8 cellular contexts compared by ENCODE assay signal in the genomic region with DNA sequence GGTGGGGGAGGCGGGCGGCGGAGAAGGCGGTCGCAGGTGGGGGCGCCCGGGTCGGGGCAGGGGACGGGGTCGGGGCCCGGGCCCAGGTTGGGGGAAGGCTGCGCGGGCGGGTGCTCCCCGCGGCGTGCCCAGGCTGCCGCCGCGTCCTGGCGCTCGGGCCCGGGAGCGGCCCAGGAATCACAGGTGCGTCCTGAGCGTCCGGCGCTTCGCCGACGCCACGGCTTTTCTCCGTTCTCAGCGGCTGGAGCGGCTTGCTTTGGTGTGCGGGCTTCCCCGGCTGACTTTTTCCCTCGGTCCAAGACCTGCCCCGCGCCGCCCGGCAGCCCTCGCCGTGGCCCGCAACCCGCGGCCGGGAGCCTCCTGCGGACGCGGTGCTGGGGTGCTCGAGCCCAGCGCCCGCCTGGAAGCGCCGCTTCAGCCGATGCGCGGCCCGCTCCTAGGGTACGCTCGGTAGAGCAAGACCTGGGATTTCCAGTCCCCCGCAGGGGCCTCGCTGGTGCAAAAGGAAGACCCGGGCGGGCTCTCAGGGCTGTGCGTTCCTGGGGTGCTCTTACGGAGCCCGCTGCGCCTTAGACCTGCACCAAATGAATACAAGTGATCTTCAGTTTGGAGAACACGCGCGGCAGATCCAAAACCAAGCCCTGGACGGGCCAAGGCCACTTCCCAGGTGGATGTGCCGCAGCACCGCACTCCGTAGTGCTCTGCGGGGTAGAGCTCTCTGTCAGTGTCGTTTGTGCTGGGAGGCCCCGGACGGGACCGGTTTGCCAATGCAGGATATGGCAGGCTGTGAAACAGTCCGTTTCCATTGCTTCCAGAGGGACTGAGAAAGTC. TPM values are rescaled to one million over a fixed set of nuclear protein-coding genes. Genes with fewer than 3 reads are reported as not detected.
A peak's percentile ranks its signal among the peaks of the same experiment; 100 is the strongest.
DNase-seq lines count a peak whose midpoint lies in the region; ATAC-seq, FAIRE-seq and TF ChIP-seq lines count a peak whose summit lies in the region.

No MANE protein-coding gene starts in this region.

- CTCF ChIA-PET in IMR-90 (lab: Yijun Ruan, JAX), result no interaction called here

- no peak overlapping the region for H3K14ac ChIP-seq in IMR-90 (replicated peaks; ENCODE audit: low read depth, low read length)

- 0 out of 2 replicates have a peak, but pooled peaks cover 3% of the 10 kb centered on the region for H3K36me3 ChIP-seq in IMR-90 (ENCODE audit: control insufficient read depth, insufficient read depth, low read length)

- no peaks in the 10 kb centered on the region; the same call in 1 of the 2 replicates for H3K9me1 ChIP-seq in IMR-90 (ENCODE audit: insufficient read depth, low read length)

- no peak for TF ChIP-seq POLR2A in IMR-90 (IDR thresholded peaks at IDR 0.05; ENCODE audit: low read depth, low read length)

- no peak overlapping the region for H2BK5ac ChIP-seq in IMR-90 (ENCODE audit: low read depth, low read length, poor library complexity, severe bottlenecking)

- H3K18ac ChIP-seq in IMR-90 (ENCODE audit: low read depth, low read length), result no peak overlapping the region

- H3K4ac ChIP-seq in IMR-90 (ENCODE audit: low read depth, low read length), result no peak overlapping the region

- peak overlapping the region; percentile 69; the same call in 1 of the 2 replicates for H3K9ac ChIP-seq in IMR-90 (ENCODE audit: low read depth, low read length)

- dilution Hi-C loops in IMR-90 (cut with HindIII; ENCODE audit: low sequenced_read_pairs, unreplicated experiment), result no loop called here

- no peak overlapping the region for H2BK15ac ChIP-seq in IMR-90 (ENCODE audit: low read depth, low read length)

- peaks cover 8% of the 10 kb centered on the region for H3K4me1 Mint-ChIP-seq in nephron progenitor cell

- peaks cover 13 to 14% of the 10 kb centered on the region in 2 experiments; a peak in 1 of 4 replicates for H3K79me1 ChIP-seq in IMR-90 (ENCODE audit: low read depth in 1 of 2, low read length in 2 of 2)

- no peaks in the 10 kb centered on the region for H4K20me1 ChIP-seq in IMR-90 (ENCODE audit: insufficient read depth, low read length)

- no peak for TF ChIP-seq RAD21 in IMR-90 (IDR thresholded peaks at IDR 0.05; ENCODE audit: low read length)

- TF ChIP-seq CTCF in IMR-90 (conservative IDR thresholded peaks at IDR 0.05; ENCODE audit: low read depth, low read length), result no peak
- TF ChIP-seq CTCF in fibroblast of pulmonary artery (IDR thresholded peaks at IDR 0.05; ENCODE audit: low read length, missing control alignments), result no peak
- no peak for TF ChIP-seq CTCF in nephron progenitor cell (IDR thresholded peaks at IDR 0.05)
- TF ChIP-seq CTCF in D721Med (IDR thresholded peaks at IDR 0.05; ENCODE audit: insufficient read depth, missing control alignments), result no peak

- H2BK120ac ChIP-seq in IMR-90 (ENCODE audit: low read depth, low read length), result no peak overlapping the region

- no peak overlapping the region for H3K56ac ChIP-seq in IMR-90 (ENCODE audit: extremely low read depth, insufficient read depth, low read length)

- H2BK20ac ChIP-seq in IMR-90 (ENCODE audit: low read depth, low read length), result no peak overlapping the region

- H4K5ac ChIP-seq in IMR-90 (ENCODE audit: low read depth, low read length), result no peak overlapping the region

- peak overlapping the region; percentile 85 for H3K4me3 Mint-ChIP-seq in nephron progenitor cell

- H4K8ac ChIP-seq in IMR-90 (ENCODE audit: low read depth in 2 of 2, low read length in 2 of 2), result peak overlapping the region in 1 of 2 experiments; percentile 70; a peak in 2 of 4 replicates

- no peak overlapping the region for H2AK5ac ChIP-seq in IMR-90 (ENCODE audit: low read depth, low read length)

- no peak overlapping the region for H3K27ac Mint-ChIP-seq in nephron progenitor cell

- in situ Hi-C loops in IMR-90 (cut with MboI; ENCODE audit: low sequenced_read_pairs), result no loop called here

- DNase-seq in ELR (ENCODE audit: low read depth), result peak; percentile 38
- no peak for DNase-seq in IMR-90
- peak; percentile 22 for DNase-seq in activated T-cell treated with anti-CD3 and anti-CD28 coated beads for 48 hours (ENCODE audit: low read depth)
- peak; percentile 17 for DNase-seq in fibroblast of pulmonary artery (ENCODE audit: low read depth)
- peak; percentile 48 for DNase-seq in nephron progenitor cell
- no peak for DNase-seq in NCI-H510A (lab: John Stamatoyannopoulos, UW)
- DNase-seq in D721Med (ENCODE audit: insufficient read length, low spot score), result no peak

- peak overlapping the region; percentile 91 for H3K4me3 ChIP-seq in IMR-90 (ENCODE audit: insufficient read depth, low read depth, low read length)
- H3K4me3 ChIP-seq in fibroblast of pulmonary artery (replicated peaks; ENCODE audit: low read depth, low read length), result peak overlapping the region; percentile 65

- 16% methylated on average over 21 of the region's 83 CpGs; no CpG with 5 or more reads in 1 of the 2 experiments for WGBS in IMR-90 (ENCODE audit: extremely low coverage in 2 of 2, insufficient read length in 1 of 2), 2 experiments

- intact Hi-C loops in IMR-90 (cut with micrococcal nuclease), result no loop called here

- H3K9me3 ChIP-seq in IMR-90 (ENCODE audit: control insufficient read depth, insufficient read depth, low read length), result peaks cover 5% of the 10 kb centered on the region

- H3K4me2 ChIP-seq in IMR-90 (ENCODE audit: low read depth, low read length), result peak overlapping the region; percentile 57

- H3K27me3 Mint-ChIP-seq in nephron progenitor cell (ENCODE audit: low read depth, poor library complexity), result peaks cover 18% of the 10 kb centered on the region

- no peak overlapping the region; the same call in 1 of the 2 replicates for H4K91ac ChIP-seq in IMR-90 (ENCODE audit: insufficient read depth, low read depth, low read length)

- H3K36me3 Mint-ChIP-seq in nephron progenitor cell (ENCODE audit: low read depth), result peaks cover 41% of the 10 kb centered on the region

- FAIRE-seq in D721Med (lab: Jason Lieb, UNC), result no peak

- H2AK9ac ChIP-seq in IMR-90 (replicated peaks; ENCODE audit: low read depth, low read length, poor library complexity), result peak overlapping the region; percentile 81

- H3K27me3 ChIP-seq in IMR-90 (ENCODE audit: control insufficient read depth, insufficient read depth, low read length), result no peaks in the 10 kb centered on the region

- H3K9me3 Mint-ChIP-seq in nephron progenitor cell, result peaks cover 12% of the 10 kb centered on the region

- peak overlapping the region; percentile 47; the same call in 1 of the 2 replicates for H3K27ac ChIP-seq in IMR-90 (ENCODE audit: insufficient read depth, low read length)

- POLR2A ChIA-PET in IMR-90 (lab: Charles Lee; ENCODE audit: unreplicated experiment), result no interaction called here

- BruUV-seq in IMR-90 (replicated peaks; lab: Mats Ljungman, UMichigan), result no TSS peak

- H3K23ac ChIP-seq in IMR-90 (ENCODE audit: low read depth, low read length), result no peak overlapping the region; the same call in 1 of the 2 replicates

- peak overlapping the region; percentile 91 for H2AFZ ChIP-seq in IMR-90 (replicated peaks; ENCODE audit: low read length, poor library complexity)

- ATAC-seq in GM21528 (IDR thresholded peaks at IDR 0.05; ENCODE audit: low FRiP score, unreplicated experiment), result peak; percentile 33
- peak; percentile 38 for ATAC-seq in IMR-90 (ENCODE audit: low read depth)

- no peaks in the 10 kb centered on the region for H3K4me1 ChIP-seq in IMR-90 (ENCODE audit: control insufficient read depth, insufficient read depth, low read length)

TF ChIP-seq in IMR-90, 13 proteins besides CTCF, POLR2A, EP300 and RAD21:
- TF ChIP-seq, protein P1, sequence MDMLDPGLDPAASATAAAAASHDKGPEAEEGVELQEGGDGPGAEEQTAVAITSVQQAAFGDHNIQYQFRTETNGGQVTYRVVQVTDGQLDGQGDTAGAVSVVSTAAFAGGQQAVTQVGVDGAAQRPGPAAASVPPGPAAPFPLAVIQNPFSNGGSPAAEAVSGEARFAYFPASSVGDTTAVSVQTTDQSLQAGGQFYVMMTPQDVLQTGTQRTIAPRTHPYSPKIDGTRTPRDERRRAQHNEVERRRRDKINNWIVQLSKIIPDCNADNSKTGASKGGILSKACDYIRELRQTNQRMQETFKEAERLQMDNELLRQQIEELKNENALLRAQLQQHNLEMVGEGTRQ (IDR thresholded peaks at IDR 0.05; ENCODE audit: low read depth, low read length), result no peak
- no peak for TF ChIP-seq MXI1 (IDR thresholded peaks at IDR 0.05; ENCODE audit: borderline replicate concordance, low read depth, low read length)
- TF ChIP-seq BHLHE40 (IDR thresholded peaks at IDR 0.05; ENCODE audit: low read depth, low read length), result no peak
- TF ChIP-seq, protein P2, sequence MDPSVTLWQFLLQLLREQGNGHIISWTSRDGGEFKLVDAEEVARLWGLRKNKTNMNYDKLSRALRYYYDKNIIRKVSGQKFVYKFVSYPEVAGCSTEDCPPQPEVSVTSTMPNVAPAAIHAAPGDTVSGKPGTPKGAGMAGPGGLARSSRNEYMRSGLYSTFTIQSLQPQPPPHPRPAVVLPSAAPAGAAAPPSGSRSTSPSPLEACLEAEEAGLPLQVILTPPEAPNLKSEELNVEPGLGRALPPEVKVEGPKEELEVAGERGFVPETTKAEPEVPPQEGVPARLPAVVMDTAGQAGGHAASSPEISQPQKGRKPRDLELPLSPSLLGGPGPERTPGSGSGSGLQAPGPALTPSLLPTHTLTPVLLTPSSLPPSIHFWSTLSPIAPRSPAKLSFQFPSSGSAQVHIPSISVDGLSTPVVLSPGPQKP (IDR thresholded peaks at IDR 0.05; ENCODE audit: borderline replicate concordance, low read depth, low read length), result no peak
TF ChIP-seq in IMR-90: peak in this region for 0.

RNA-seq across cellular contexts. Expression of a gene that starts 0.6 kb away (rescaled TPM):
- total RNA-seq in IMR-90 (2012; rRNA removed), result 10.6 and 13.6 TPM in 2 replicates
- 6.5 and 6.8 TPM in 2 replicates for polyA plus RNA-seq in IMR-90 (2012; rRNA removed)
- 2.8 and 3.7 TPM in 2 replicates for polyA plus RNA-seq in IMR-90 (2012; cell fraction: cytosol; rRNA removed)
- polyA plus RNA-seq in IMR-90 (2012; cell fraction: nucleus; rRNA removed; ENCODE audit: low replicate concordance), result 6.5 and 6.6 TPM in 2 replicates

RNA-seq across cellular contexts. Expression of a gene that starts 51.4 kb away (rescaled TPM):
- total RNA-seq in IMR-90 (2012; rRNA removed), result 38.0 and 78.6 TPM in 2 replicates
- 25.6 and 33.0 TPM in 2 replicates for polyA plus RNA-seq in IMR-90 (2012; rRNA removed)
- 18.0 and 19.5 TPM in 2 replicates for polyA plus RNA-seq in IMR-90 (2012; cell fraction: cytosol; rRNA removed)
- 8.5 and 13.9 TPM in 2 replicates for polyA plus RNA-seq in IMR-90 (2012; cell fraction: nucleus; rRNA removed; ENCODE audit: low replicate concordance)

Comparison
In these comparisons a context has a peak if more than half of its experiments do, and no peak if none do; other contexts are left out.
1. DNase-seq: peak in ELR (single experiment), activated T-cell treated with anti-CD3 and anti-CD28 coated beads for 48 hours (single experiment), fibroblast of pulmonary artery (single experiment) and nephron progenitor cell (single experiment); none in IMR-90 (single experiment), NCI-H510A (single experiment) and D721Med (single experiment).